30 cellular contexts compared by ENCODE assay signal in the genomic region with DNA sequence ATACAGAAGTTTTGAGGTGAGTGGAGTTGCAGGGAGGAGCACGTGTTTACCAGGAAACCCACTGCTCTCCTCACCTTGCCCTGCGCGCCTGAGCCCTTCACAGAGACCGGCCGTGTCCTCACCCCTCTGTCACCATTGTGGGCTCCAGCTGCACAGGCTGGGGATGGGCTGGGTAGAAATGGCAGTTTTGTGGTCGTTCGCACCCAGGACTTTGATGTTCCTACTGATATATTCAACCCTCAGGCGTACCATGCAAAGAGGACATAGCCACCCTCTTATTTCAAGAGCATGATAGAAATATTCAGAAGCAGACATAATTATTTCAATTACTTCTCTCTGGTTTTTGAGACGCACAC.
"Had no signal": no experiment of that assay in that cellular context is flagged by ENCODE, and none has a peak within 500 bp of the region (broad histone marks: within the 10 kb centered on the region; RNA-seq: fewer than 3 reads in every experiment).

No MANE protein-coding gene starts in this region.

- DNase-seq: colonic mucosa; effector CD8-positive, alpha-beta T cell; endodermal cell; heart left ventricle; left cardiac atrium; mesendoderm; midbrain; naive thymus-derived CD4-positive, alpha-beta T cell; occipital lobe; ovary; stimulated activated CD4-positive, alpha-beta T cell treated with anti-CD3 and anti-CD28 coated beads, Interleukin-2, amount 100 ng/mL, for 24 hours; stimulated activated CD4-positive, alpha-beta T cell treated with anti-CD3 and anti-CD28 coated beads, Interleukin-4, amount 100 ng/mL, for 4 hours; stimulated activated naive CD8-positive, alpha-beta T cell treated with anti-CD3 and anti-CD28 coated beads, Interleukin-15, Interleukin-2, amounts not matched to agents 100 U/mL and 50 U/mL, for 24 hours; substantia nigra; testis; tibial artery; upper lobe of left lung had no signal

- H3K79me2 ChIP-seq: hepatocyte had no signal

- ATAC-seq: esophagus mucosa; foreskin keratinocyte; gastroesophageal sphincter; heart left ventricle; left cardiac atrium; left lung; naive thymus-derived CD4-positive, alpha-beta T cell; sciatic nerve; stimulated activated memory B cell treated with anti-CD40 and anti-IgM and Interleukin-4, amounts not matched to agents 10 μg/mL and 1 μg/mL and 100 μg/mL, for 72 hours; stimulated activated naive CD8-positive, alpha-beta T cell treated with anti-CD3 and anti-CD28 coated beads, Interleukin-15, Interleukin-2, amounts not matched to agents 100 U/mL and 50 U/mL, for 24 hours had no signal

- H3K27ac ChIP-seq: colonic mucosa, epithelial cell of prostate, foreskin keratinocyte, gastroesophageal sphincter, heart left ventricle, hepatocyte, left lung, ovary, right atrium auricular region, testis, tibial artery, upper lobe of left lung had no signal

- H3K9me3 ChIP-seq: colonic mucosa, gastroesophageal sphincter, heart left ventricle, left lung, ovary, right atrium auricular region, testis, tibial artery, upper lobe of left lung had no signal

- H3K36me3 ChIP-seq: colonic mucosa, heart left ventricle, left lung, ovary, right atrium auricular region, tibial artery, upper lobe of left lung had no signal

- H3K36me3 Mint-ChIP-seq: naive thymus-derived CD4-positive, alpha-beta T cell; stimulated activated memory B cell treated with anti-CD40 and anti-IgM and Interleukin-4, amounts not matched to agents 10 μg/mL and 1 μg/mL and 100 μg/mL, for 72 hours had no signal

- H3K27me3 Mint-ChIP-seq: dendritic cell treated with granulocyte-macrophage colony-stimulating factor and Interleukin-4, amounts not matched to agents 40 ng/mL and 50 ng/mL, for 4 days; progenitor cell of endocrine pancreas had no signal

- H2AFZ ChIP-seq: hepatocyte had no signal

- H3K27ac Mint-ChIP-seq: dendritic cell treated with granulocyte-macrophage colony-stimulating factor and Interleukin-4, amounts not matched to agents 40 ng/mL and 50 ng/mL, for 4 days; endodermal cell; naive thymus-derived CD4-positive, alpha-beta T cell; nephron; stimulated activated memory B cell treated with anti-CD40 and anti-IgM and Interleukin-4, amounts not matched to agents 10 μg/mL and 1 μg/mL and 100 μg/mL, for 72 hours had no signal

- H3K4me3 ChIP-seq: colonic mucosa, gastroesophageal sphincter, heart left ventricle, hepatocyte, left lung, ovary, right atrium auricular region, smooth muscle cell, testis, tibial artery, upper lobe of left lung had no signal

- H3K4me1 ChIP-seq: colonic mucosa, foreskin keratinocyte, gastroesophageal sphincter, left lung, testis, tibial artery had no signal

- H3K27me3 ChIP-seq: colonic mucosa, foreskin keratinocyte, gastroesophageal sphincter, heart left ventricle, hepatocyte, left lung, ovary, right atrium auricular region, testis, tibial artery, upper lobe of left lung had no signal

- H3K4me2 ChIP-seq: hepatocyte, smooth muscle cell had no signal

- H3K4me1 Mint-ChIP-seq: naive thymus-derived CD4-positive, alpha-beta T cell; stimulated activated memory B cell treated with anti-CD40 and anti-IgM and Interleukin-4, amounts not matched to agents 10 μg/mL and 1 μg/mL and 100 μg/mL, for 72 hours had no signal

- H3K9me3 Mint-ChIP-seq: dendritic cell treated with granulocyte-macrophage colony-stimulating factor and Interleukin-4, amounts not matched to agents 40 ng/mL and 50 ng/mL, for 4 days; endodermal cell; naive thymus-derived CD4-positive, alpha-beta T cell; nephron; stimulated activated memory B cell treated with anti-CD40 and anti-IgM and Interleukin-4, amounts not matched to agents 10 μg/mL and 1 μg/mL and 100 μg/mL, for 72 hours had no signal

- H3K4me3 Mint-ChIP-seq: dendritic cell treated with granulocyte-macrophage colony-stimulating factor and Interleukin-4, amounts not matched to agents 40 ng/mL and 50 ng/mL, for 4 days; endodermal cell; naive thymus-derived CD4-positive, alpha-beta T cell; nephron; stimulated activated memory B cell treated with anti-CD40 and anti-IgM and Interleukin-4, amounts not matched to agents 10 μg/mL and 1 μg/mL and 100 μg/mL, for 72 hours had no signal
